ENCODE assay signal across 8 cellular contexts in the genomic region with DNA sequence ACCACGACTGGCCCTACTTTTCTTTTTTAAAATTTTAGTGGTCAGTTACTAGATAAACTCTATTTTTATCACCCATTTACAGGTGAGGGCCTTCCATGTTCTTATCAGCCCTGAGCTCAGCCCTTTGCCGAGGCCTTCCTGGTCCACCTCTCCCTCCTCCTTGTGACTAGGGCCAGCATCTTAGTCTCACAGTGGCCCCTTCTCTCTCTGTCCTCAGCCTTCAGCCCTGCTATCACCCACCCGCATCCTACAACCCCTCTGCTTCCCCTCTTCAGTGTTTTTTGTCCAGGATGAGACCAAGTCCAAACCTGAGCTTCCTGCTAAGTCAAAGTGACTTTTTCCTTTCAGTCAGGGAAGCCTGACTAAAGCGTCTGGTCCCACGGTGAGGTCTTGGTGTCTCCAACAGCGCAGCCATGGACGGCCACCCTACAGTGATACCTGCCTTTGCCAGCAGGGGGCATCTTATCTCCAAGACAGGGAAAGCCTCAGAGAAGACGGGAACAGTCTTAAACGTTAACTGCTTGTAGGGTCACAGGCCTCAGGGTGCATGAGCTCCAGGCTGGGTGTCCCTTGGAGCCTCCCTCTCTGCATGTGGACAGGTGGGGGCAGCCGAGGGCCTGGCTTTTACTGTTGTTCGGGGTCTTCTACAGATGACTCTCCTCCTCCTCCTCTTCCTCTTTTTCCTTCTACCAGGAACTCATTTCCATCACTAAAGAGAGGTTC. TPM values are rescaled to one million over a fixed set of nuclear protein-coding genes. Genes with fewer than 3 reads are reported as not detected.
A peak's percentile ranks its signal among the peaks of the same experiment; 100 is the strongest.
DNase-seq lines count a peak whose midpoint lies in the region; ATAC-seq lines count a peak whose summit lies in the region.

No MANE protein-coding gene starts in this region.

- no peak overlapping the region for H3K4me3 Mint-ChIP-seq in activated naive CD8-positive, alpha-beta T cell treated with anti-CD3 and anti-CD28 coated beads, Interleukin-2, amount 10 ng/mL, durations not matched to agents 7 days and 5 days

- peaks cover 8% of the 10 kb centered on the region for H3K36me3 Mint-ChIP-seq in activated naive CD8-positive, alpha-beta T cell treated with anti-CD3 and anti-CD28 coated beads, Interleukin-2, amount 10 ng/mL, durations not matched to agents 7 days and 5 days

- POLR2A ChIA-PET in activated naive CD8-positive, alpha-beta T cell treated with anti-CD3 and anti-CD28 coated beads, Interleukin-2, amount 10 ng/mL, durations not matched to agents 7 days and 5 days (lab: Charles Lee) = interaction anchor here (1.2 to 1.8 kb wide), 2 partner anchors 18 to 98 kb away, joined by 3 to 4 read pairs; no protein-coding TSS in a partner anchor

- ATAC-seq in activated naive CD8-positive, alpha-beta T cell treated with anti-CD3 and anti-CD28 coated beads, Interleukin-2, amount 10 ng/mL, durations not matched to agents 7 days and 5 days (ENCODE audit: low read depth) = peak; percentile 85

- H3K9me3 Mint-ChIP-seq in activated naive CD8-positive, alpha-beta T cell treated with anti-CD3 and anti-CD28 coated beads, Interleukin-2, amount 10 ng/mL, durations not matched to agents 7 days and 5 days = no peaks in the 10 kb centered on the region

- peaks cover 30% of the 10 kb centered on the region for H3K4me1 Mint-ChIP-seq in activated naive CD8-positive, alpha-beta T cell treated with anti-CD3 and anti-CD28 coated beads, Interleukin-2, amount 10 ng/mL, durations not matched to agents 7 days and 5 days

- peak overlapping the region; percentile 80 for H3K27ac Mint-ChIP-seq in activated naive CD8-positive, alpha-beta T cell treated with anti-CD3 and anti-CD28 coated beads, Interleukin-2, amount 10 ng/mL, durations not matched to agents 7 days and 5 days

- no peaks in the 10 kb centered on the region for H3K27me3 Mint-ChIP-seq in activated naive CD8-positive, alpha-beta T cell treated with anti-CD3 and anti-CD28 coated beads, Interleukin-2, amount 10 ng/mL, durations not matched to agents 7 days and 5 days

- peak; percentile 83 for DNase-seq in DMS 273 (lab: John Stamatoyannopoulos, UW; ENCODE audit: unreplicated experiment)
- no peak for DNase-seq in DMS 273 treated with DMSO at 0.1 percent for 48 hours (lab: John Stamatoyannopoulos, UW)
- DNase-seq in HT-29 (ENCODE audit: low spot score) = peak; percentile 69
- DNase-seq in SKM-1 treated with dmso at 0.1 percent for 144 hours (lab: John Stamatoyannopoulos, UW; ENCODE audit: unreplicated experiment) = peak; percentile 32
- peak; percentile 73 for DNase-seq in activated naive CD8-positive, alpha-beta T cell treated with anti-CD3 and anti-CD28 coated beads, Interleukin-2, amount 10 ng/mL, durations not matched to agents 7 days and 5 days
- peak; percentile 31 for DNase-seq in hepatic stellate cell (ENCODE audit: low spot score)
- peak; percentile 37 to 72 for DNase-seq in stimulated activated CD4-positive, alpha-beta T cell treated with anti-CD3 and anti-CD28 coated beads, Interleukin-12 subunit alpha, Interleukin-12 subunit beta, amount 100 ng/mL, for 24 hours (ENCODE audit: low read depth in 2 of 2)
- DNase-seq in amniotic stem cell (lab: John Stamatoyannopoulos, UW) = no peak

RNA-seq across cellular contexts. Expression of a gene that starts 11.7 kb away (rescaled TPM):
- not detected in 2 replicates for total RNA-seq in HT-29 (2014; rRNA removed; shearing (Covaris generic))
- not detected for total RNA-seq in activated naive CD8-positive, alpha-beta T cell treated with anti-CD3 and anti-CD28 coated beads, Interleukin-2, amount 10 ng/mL, durations not matched to agents 7 days and 5 days

RNA-seq across cellular contexts. Expression of a gene that starts 22.2 kb away (rescaled TPM):
- 7.2 and 7.3 TPM in 2 replicates for total RNA-seq in HT-29 (2014; rRNA removed; shearing (Covaris generic))
- 10 to 100 TPM; 12.7 to 13.2 TPM for total RNA-seq in activated naive CD8-positive, alpha-beta T cell treated with anti-CD3 and anti-CD28 coated beads, Interleukin-2, amount 10 ng/mL, durations not matched to agents 7 days and 5 days

RNA-seq across cellular contexts. Expression of a gene that starts 27.3 kb away (rescaled TPM):
- total RNA-seq in HT-29 (2014; rRNA removed; shearing (Covaris generic)) = not detected in 2 replicates
- 10 to 100 TPM; 23.3 to 23.6 TPM for total RNA-seq in activated naive CD8-positive, alpha-beta T cell treated with anti-CD3 and anti-CD28 coated beads, Interleukin-2, amount 10 ng/mL, durations not matched to agents 7 days and 5 days

RNA-seq across cellular contexts. Expression of a gene that starts 30.1 kb away (rescaled TPM):
- total RNA-seq in HT-29 (2014; rRNA removed; shearing (Covaris generic)) = not detected in 2 replicates
- not detected for total RNA-seq in activated naive CD8-positive, alpha-beta T cell treated with anti-CD3 and anti-CD28 coated beads, Interleukin-2, amount 10 ng/mL, durations not matched to agents 7 days and 5 days

RNA-seq across cellular contexts. Expression of a gene that starts 39.6 kb away (rescaled TPM):
- not detected in 2 replicates for total RNA-seq in HT-29 (2014; rRNA removed; shearing (Covaris generic))
- total RNA-seq in activated naive CD8-positive, alpha-beta T cell treated with anti-CD3 and anti-CD28 coated beads, Interleukin-2, amount 10 ng/mL, durations not matched to agents 7 days and 5 days = not detected

Comparison
In these comparisons a context has a peak if more than half of its experiments do, and no peak if none do; other contexts are left out.
1. DNase-seq: peak in DMS 273 (single experiment), HT-29 (single experiment), SKM-1 treated with dmso at 0.1 percent for 144 hours (single experiment), activated naive CD8-positive, alpha-beta T cell treated with anti-CD3 and anti-CD28 coated beads, Interleukin-2, amount 10 ng/mL, durations not matched to agents 7 days and 5 days (single experiment), hepatic stellate cell (single experiment) and stimulated activated CD4-positive, alpha-beta T cell treated with anti-CD3 and anti-CD28 coated beads, Interleukin-12 subunit alpha, Interleukin-12 subunit beta, amount 100 ng/mL, for 24 hours (2 of 2); none in DMS 273 treated with DMSO at 0.1 percent for 48 hours (single experiment) and amniotic stem cell (single experiment).
2. RNA of a gene that starts 27.3 kb away (total RNA-seq): 23.3 to 23.6 TPM in activated naive CD8-positive, alpha-beta T cell treated with anti-CD3 and anti-CD28 coated beads, Interleukin-2, amount 10 ng/mL, durations not matched to agents 7 days and 5 days; not detected in HT-29; every median in the first group is over 10 times any median in the second.